Comparison of ENCODE assay signal across 19 cellular contexts in genomic region chrX:82816572-82816971, GRCh38.
"Had no signal": no experiment of that assay in that cellular context is flagged by ENCODE, and none has a peak within 500 bp of the region (broad histone marks: within the 10 kb centered on the region; RNA-seq: fewer than 3 reads in every experiment).

No MANE protein-coding gene starts in this region.

- H3K36me3 ChIP-seq: cardiac muscle cell, sigmoid colon, suprapubic skin had no signal

- H3K4me3 Mint-ChIP-seq: activated CD8-positive, alpha-beta T cell treated with anti-CD3 and anti-CD28 coated beads for 36 hours; activated naive CD8-positive, alpha-beta T cell treated with anti-CD3 and anti-CD28 coated beads, Interleukin-2, amount 10 ng/mL, durations not matched to agents 7 days and 5 days; natural killer cell treated with Interleukin-12 subunit alpha and Interleukin-12 subunit beta and Interleukin-15 and Interleukin-18, amount 100 ng/mL, for 72 hours; type B pancreatic cell had no signal

- H3K27ac Mint-ChIP-seq: activated CD8-positive, alpha-beta T cell treated with anti-CD3 and anti-CD28 coated beads for 36 hours; activated naive CD8-positive, alpha-beta T cell treated with anti-CD3 and anti-CD28 coated beads, Interleukin-2, amount 10 ng/mL, durations not matched to agents 7 days and 5 days; natural killer cell treated with Interleukin-12 subunit alpha and Interleukin-12 subunit beta and Interleukin-15 and Interleukin-18, amount 100 ng/mL, for 72 hours; type B pancreatic cell had no signal

- H3K27me3 Mint-ChIP-seq: activated CD8-positive, alpha-beta T cell treated with anti-CD3 and anti-CD28 coated beads for 36 hours; activated naive CD8-positive, alpha-beta T cell treated with anti-CD3 and anti-CD28 coated beads, Interleukin-2, amount 10 ng/mL, durations not matched to agents 7 days and 5 days; natural killer cell treated with Interleukin-12 subunit alpha and Interleukin-12 subunit beta and Interleukin-15 and Interleukin-18, amount 100 ng/mL, for 72 hours; type B pancreatic cell had no signal

- DNase-seq: activated CD4-positive, alpha-beta T cell treated with anti-CD3 and anti-CD28 coated beads for 1 hour; activated CD8-positive, alpha-beta memory T cell treated with anti-CD3 and anti-CD28 coated beads, Interleukin-2, amount 50 U/mL, for 4 hours; activated CD8-positive, alpha-beta T cell treated with anti-CD3 and anti-CD28 coated beads for 36 hours; activated naive CD8-positive, alpha-beta T cell treated with anti-CD3 and anti-CD28 coated beads, Interleukin-2, amount 10 ng/mL, durations not matched to agents 7 days and 5 days; anterior cingulate cortex; effector CD8-positive, alpha-beta T cell; hypothalamus; mucosa of descending colon; psoas muscle; sigmoid colon; stimulated activated CD4-positive, alpha-beta T cell treated with anti-CD3 and anti-CD28 coated beads, Interleukin-4, amount 100 ng/mL, for 1 hour; stimulated activated CD8-positive, alpha-beta memory T cell treated with anti-CD3 and anti-CD28 coated beads, Interleukin-4, amount 100 ng/mL, for 48 hours; stimulated activated naive CD8-positive, alpha-beta T cell treated with anti-CD3 and anti-CD28 coated beads, Interleukin-15, Interleukin-2, amounts not matched to agents 100 U/mL and 50 U/mL, for 24 hours; T1000 had no signal

- H3K4me1 Mint-ChIP-seq: activated naive CD8-positive, alpha-beta T cell treated with anti-CD3 and anti-CD28 coated beads, Interleukin-2, amount 10 ng/mL, durations not matched to agents 7 days and 5 days had no signal

- H3K27ac ChIP-seq: cardiac muscle cell, coronary artery, psoas muscle, sigmoid colon, suprapubic skin had no signal

- H3K9me3 ChIP-seq: psoas muscle, sigmoid colon, suprapubic skin had no signal

- H3K27me3 ChIP-seq: cardiac muscle cell, sigmoid colon, suprapubic skin had no signal

- H3K4me3 ChIP-seq: cardiac muscle cell, coronary artery, mucosa of descending colon, psoas muscle, sigmoid colon, suprapubic skin had no signal

- H3K9me3 Mint-ChIP-seq: type B pancreatic cell had no signal

- H3K36me3 Mint-ChIP-seq: activated naive CD8-positive, alpha-beta T cell treated with anti-CD3 and anti-CD28 coated beads, Interleukin-2, amount 10 ng/mL, durations not matched to agents 7 days and 5 days; natural killer cell treated with Interleukin-12 subunit alpha and Interleukin-12 subunit beta and Interleukin-15 and Interleukin-18, amount 100 ng/mL, for 72 hours; type B pancreatic cell had no signal

- H3K4me1 ChIP-seq: psoas muscle, sigmoid colon, suprapubic skin had no signal
